In the genomic region with DNA sequence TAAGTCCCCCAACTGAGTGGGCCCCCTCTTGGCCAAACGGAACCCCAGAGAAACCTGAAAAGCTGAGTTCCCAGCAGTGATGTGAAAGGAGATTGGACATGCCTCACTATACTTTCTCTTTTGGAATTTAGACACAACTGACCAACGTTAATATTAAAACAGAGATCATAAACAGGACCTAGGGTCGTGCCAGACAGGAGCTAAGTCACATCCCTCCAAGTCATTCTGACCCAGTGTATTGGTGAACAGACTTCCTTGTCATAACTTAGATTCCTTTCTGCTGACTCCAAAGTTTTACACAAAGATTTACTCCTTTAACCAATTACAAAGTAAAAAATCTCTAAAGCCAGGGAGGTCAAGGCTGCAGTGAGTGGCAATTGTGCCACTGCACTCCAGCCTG, we compare ENCODE assay signal across 1 cellular context.
TF ChIP-seq lines count a peak whose summit lies in the region.

No MANE protein-coding gene starts in this region.

TF ChIP-seq in SK-N-SH treated with all-trans-retinoic acid at 6 μM for 48 hours, 23 proteins besides CTCF, POLR2A, EP300 and RAD21 (continued from another document):
- TF ChIP-seq, protein P1, sequence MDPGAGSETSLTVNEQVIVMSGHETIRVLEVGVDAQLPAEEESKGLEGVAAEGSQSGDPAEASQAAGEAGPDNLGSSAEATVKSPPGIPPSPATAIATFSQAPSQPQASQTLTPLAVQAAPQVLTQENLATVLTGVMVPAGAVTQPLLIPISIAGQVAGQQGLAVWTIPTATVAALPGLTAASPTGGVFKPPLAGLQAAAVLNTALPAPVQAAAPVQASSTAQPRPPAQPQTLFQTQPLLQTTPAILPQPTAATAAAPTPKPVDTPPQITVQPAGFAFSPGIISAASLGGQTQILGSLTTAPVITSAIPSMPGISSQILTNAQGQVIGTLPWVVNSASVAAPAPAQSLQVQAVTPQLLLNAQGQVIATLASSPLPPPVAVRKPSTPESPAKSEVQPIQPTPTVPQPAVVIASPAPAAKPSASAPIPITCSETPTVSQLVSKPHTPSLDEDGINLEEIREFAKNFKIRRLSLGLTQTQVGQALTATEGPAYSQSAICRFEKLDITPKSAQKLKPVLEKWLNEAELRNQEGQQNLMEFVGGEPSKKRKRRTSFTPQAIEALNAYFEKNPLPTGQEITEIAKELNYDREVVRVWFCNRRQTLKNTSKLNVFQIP (CRISPR knock-in tag; IDR thresholded peaks at IDR 0.05; ENCODE audit: borderline replicate concordance, low read depth) = no peak
- TF ChIP-seq, protein P2, sequence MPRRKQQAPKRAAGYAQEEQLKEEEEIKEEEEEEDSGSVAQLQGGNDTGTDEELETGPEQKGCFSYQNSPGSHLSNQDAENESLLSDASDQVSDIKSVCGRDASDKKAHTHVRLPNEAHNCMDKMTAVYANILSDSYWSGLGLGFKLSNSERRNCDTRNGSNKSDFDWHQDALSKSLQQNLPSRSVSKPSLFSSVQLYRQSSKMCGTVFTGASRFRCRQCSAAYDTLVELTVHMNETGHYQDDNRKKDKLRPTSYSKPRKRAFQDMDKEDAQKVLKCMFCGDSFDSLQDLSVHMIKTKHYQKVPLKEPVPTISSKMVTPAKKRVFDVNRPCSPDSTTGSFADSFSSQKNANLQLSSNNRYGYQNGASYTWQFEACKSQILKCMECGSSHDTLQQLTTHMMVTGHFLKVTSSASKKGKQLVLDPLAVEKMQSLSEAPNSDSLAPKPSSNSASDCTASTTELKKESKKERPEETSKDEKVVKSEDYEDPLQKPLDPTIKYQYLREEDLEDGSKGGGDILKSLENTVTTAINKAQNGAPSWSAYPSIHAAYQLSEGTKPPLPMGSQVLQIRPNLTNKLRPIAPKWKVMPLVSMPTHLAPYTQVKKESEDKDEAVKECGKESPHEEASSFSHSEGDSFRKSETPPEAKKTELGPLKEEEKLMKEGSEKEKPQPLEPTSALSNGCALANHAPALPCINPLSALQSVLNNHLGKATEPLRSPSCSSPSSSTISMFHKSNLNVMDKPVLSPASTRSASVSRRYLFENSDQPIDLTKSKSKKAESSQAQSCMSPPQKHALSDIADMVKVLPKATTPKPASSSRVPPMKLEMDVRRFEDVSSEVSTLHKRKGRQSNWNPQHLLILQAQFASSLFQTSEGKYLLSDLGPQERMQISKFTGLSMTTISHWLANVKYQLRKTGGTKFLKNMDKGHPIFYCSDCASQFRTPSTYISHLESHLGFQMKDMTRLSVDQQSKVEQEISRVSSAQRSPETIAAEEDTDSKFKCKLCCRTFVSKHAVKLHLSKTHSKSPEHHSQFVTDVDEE (CRISPR knock-in tag; IDR thresholded peaks at IDR 0.05) = no peak
